In the genomic region with DNA sequence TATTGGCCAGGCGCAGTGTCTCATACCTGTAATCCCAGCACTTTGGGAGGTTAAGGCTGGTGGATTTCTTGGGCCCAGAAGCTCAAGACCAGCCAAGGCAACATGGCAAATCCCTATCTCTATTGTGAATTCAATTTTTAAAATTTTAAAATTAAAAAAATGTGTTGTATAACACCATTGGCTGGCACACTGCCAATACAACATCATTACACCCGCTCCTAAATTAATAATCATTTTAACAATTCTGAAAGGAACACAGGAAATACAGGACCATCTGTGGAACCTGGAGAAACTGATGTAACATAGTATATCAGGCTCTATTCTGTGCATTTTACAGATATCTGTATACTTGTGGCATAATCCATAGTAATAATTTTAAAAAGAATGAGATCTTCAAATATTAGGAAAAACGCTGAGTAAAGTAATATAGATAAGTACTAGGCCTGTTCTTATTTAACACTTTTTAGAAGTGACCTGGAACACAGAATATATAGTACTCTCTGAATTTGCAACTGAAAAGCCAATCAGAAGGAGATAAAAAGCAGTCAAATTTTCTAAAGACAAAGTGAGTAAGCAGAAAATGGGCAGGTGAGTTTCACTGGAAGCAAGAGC, we compare ENCODE assay signal across 24 cellular contexts.
DNase-seq lines count a peak whose midpoint lies in the region; ATAC-seq and TF ChIP-seq lines count a peak whose summit lies in the region.
"Had no signal": no experiment of that assay in that cellular context is flagged by ENCODE, and none has a peak within 500 bp of the region (broad histone marks: within the 10 kb centered on the region; RNA-seq: fewer than 3 reads in every experiment).

No MANE protein-coding gene starts in this region.

- H3K36me3 ChIP-seq in cardiac muscle cell: no peaks in the 10 kb centered on the region
- H3K36me3 ChIP-seq in OCI-LY1 (ENCODE audit: insufficient read depth, low read length): no peaks in the 10 kb centered on the region
- no peaks in the 10 kb centered on the region for H3K36me3 ChIP-seq in transverse colon
- H3K36me3 ChIP-seq: lower lobe of right lung, prostate gland, tibial nerve had no signal

- H3K4me3 ChIP-seq in cardiac muscle cell (no peak overlapping the region), OCI-LY1 (ENCODE audit: low read depth, low read length, poor library complexity, severe bottlenecking) (no peak overlapping the region), transverse colon (no peak overlapping the region), dorsolateral prefrontal cortex (no peak overlapping the region)
- H3K4me3 ChIP-seq: GM23248, lower lobe of right lung, prostate gland, tibial nerve had no signal

- in situ Hi-C loops in transverse colon (cut with MboI; ENCODE audit: low pct_ligation_motif_present in 1 of 4, low pct_unique_long_range_greater_than_20kb in 1 of 4, low sequenced_read_pairs in 3 of 4): no loop called here

- TF ChIP-seq CTCF in cardiac muscle cell (IDR thresholded peaks at IDR 0.05; ENCODE audit: low read depth, low read length) (no peak), OCI-LY1 (IDR thresholded peaks at IDR 0.05; ENCODE audit: low read length) (no peak), glutamatergic neuron (IDR thresholded peaks at IDR 0.05; ENCODE audit: partially characterized antibody, unreplicated experiment) (no peak), transverse colon (IDR thresholded peaks at IDR 0.05) (no peak), dorsolateral prefrontal cortex (IDR thresholded peaks at IDR 0.05 in 54 of 56, conservative IDR thresholded peaks at IDR 0.05 in 2 of 56; ENCODE audit: low read depth in 1 of 56, partially characterized antibody in 56 of 56) (no peak)

- no peak for TF ChIP-seq EP300 in transverse colon (IDR thresholded peaks at IDR 0.05; ENCODE audit: low read depth)

- no peaks in the 10 kb centered on the region for H3K36me3 Mint-ChIP-seq in glutamatergic neuron (ENCODE audit: unreplicated experiment)
- no peaks in the 10 kb centered on the region for H3K36me3 Mint-ChIP-seq in activated T-cell treated with anti-CD3 and anti-CD28 coated beads, Interleukin-2, amount 50 U/mL, for 4 hours (ENCODE audit: insufficient read depth)
- H3K36me3 Mint-ChIP-seq: activated naive CD4-positive, alpha-beta T cell treated with anti-CD3 and anti-CD28 coated beads, Interleukin-2, amount 10 ng/mL, durations not matched to agents 7 days and 5 days had no signal

- H3K4me3 Mint-ChIP-seq in glutamatergic neuron (ENCODE audit: unreplicated experiment): no peak overlapping the region
- H3K4me3 Mint-ChIP-seq in activated T-cell treated with anti-CD3 and anti-CD28 coated beads, Interleukin-2, amount 50 U/mL, for 4 hours: no peak overlapping the region
- H3K4me3 Mint-ChIP-seq: activated naive CD4-positive, alpha-beta T cell treated with anti-CD3 and anti-CD28 coated beads, Interleukin-2, amount 10 ng/mL, durations not matched to agents 7 days and 5 days; stimulated activated naive CD8-positive, alpha-beta T cell treated with anti-CD3 and anti-CD28 coated beads, Interleukin-15, Interleukin-2, amounts not matched to agents 100 ng/mL and 50 ng/mL, for 24 hours had no signal

- peak overlapping the region; percentile 45 for H3K27ac Mint-ChIP-seq in glutamatergic neuron (ENCODE audit: unreplicated experiment)
- H3K27ac Mint-ChIP-seq: activated naive CD4-positive, alpha-beta T cell treated with anti-CD3 and anti-CD28 coated beads, Interleukin-2, amount 10 ng/mL, durations not matched to agents 7 days and 5 days; stimulated activated naive CD8-positive, alpha-beta T cell treated with anti-CD3 and anti-CD28 coated beads, Interleukin-15, Interleukin-2, amounts not matched to agents 100 ng/mL and 50 ng/mL, for 24 hours had no signal

- peaks cover 7% of the 10 kb centered on the region for H3K9me3 Mint-ChIP-seq in glutamatergic neuron (ENCODE audit: unreplicated experiment)
- no peaks in the 10 kb centered on the region for H3K9me3 Mint-ChIP-seq in activated T-cell treated with anti-CD3 and anti-CD28 coated beads, Interleukin-2, amount 50 U/mL, for 4 hours
- H3K9me3 Mint-ChIP-seq: activated naive CD4-positive, alpha-beta T cell treated with anti-CD3 and anti-CD28 coated beads, Interleukin-2, amount 10 ng/mL, durations not matched to agents 7 days and 5 days; stimulated activated naive CD8-positive, alpha-beta T cell treated with anti-CD3 and anti-CD28 coated beads, Interleukin-15, Interleukin-2, amounts not matched to agents 100 ng/mL and 50 ng/mL, for 24 hours had no signal

- H3K27me3 Mint-ChIP-seq in glutamatergic neuron (ENCODE audit: unreplicated experiment): peaks cover 13% of the 10 kb centered on the region
- peaks cover 16% of the 10 kb centered on the region for H3K27me3 Mint-ChIP-seq in activated T-cell treated with anti-CD3 and anti-CD28 coated beads, Interleukin-2, amount 50 U/mL, for 4 hours (ENCODE audit: low read depth)

- no peaks in the 10 kb centered on the region for H3K9me3 ChIP-seq in cardiac muscle cell (ENCODE audit: low read depth)
- no peaks in the 10 kb centered on the region for H3K9me3 ChIP-seq in OCI-LY1 (ENCODE audit: low read length)
- H3K9me3 ChIP-seq in transverse colon: no peaks in the 10 kb centered on the region
- H3K9me3 ChIP-seq: lower lobe of right lung, prostate gland, tibial nerve had no signal

- no peaks in the 10 kb centered on the region for H3K27me3 ChIP-seq in cardiac muscle cell
- H3K27me3 ChIP-seq in OCI-LY1 (ENCODE audit: insufficient read depth, low read length): no peaks in the 10 kb centered on the region
- H3K27me3 ChIP-seq in transverse colon: no peaks in the 10 kb centered on the region
- no peaks in the 10 kb centered on the region for H3K27me3 ChIP-seq in dorsolateral prefrontal cortex
- H3K27me3 ChIP-seq: tibial nerve had no signal

- 78 to 90% methylated on average over 3 of the region's 3 CpGs for WGBS in transverse colon (ENCODE audit: low coverage in 1 of 2), 2 donors

- H3F3A ChIP-seq in OCI-LY1 (ENCODE audit: insufficient read depth, low read length): peaks cover 7% of the 10 kb centered on the region

- H3K4me2 ChIP-seq in OCI-LY1 (ENCODE audit: low read length): no peak overlapping the region

- H3K9ac ChIP-seq in OCI-LY1 (ENCODE audit: low read length): no peak overlapping the region
- H3K9ac ChIP-seq: GM23248 had no signal

- H3K27ac ChIP-seq in cardiac muscle cell (peak overlapping the region; percentile 79), OCI-LY1 (ENCODE audit: low read depth, low read length, poor library complexity, severe bottlenecking) (peak overlapping the region; percentile 84), transverse colon (peak overlapping the region in 3 of 4 donors; percentile 40 to 84 (median 57)), dorsolateral prefrontal cortex (no peak overlapping the region)
- H3K27ac ChIP-seq: GM23248, HL-60, lower lobe of right lung, prostate gland, tibial nerve had no signal

- TF ChIP-seq POLR2A in transverse colon (IDR thresholded peaks at IDR 0.05): no peak

- no peaks in the 10 kb centered on the region for H4K20me1 ChIP-seq in OCI-LY1 (ENCODE audit: insufficient read depth, low read length)

- DNase-seq in cardiac muscle cell (ENCODE audit: low read depth in 1 of 2, low spot score in 1 of 2): no peak
- no peak for DNase-seq in Right ventricle myocardium superior
- DNase-seq in glutamatergic neuron: no peak
- DNase-seq in transverse colon: no peak
- DNase-seq in activated T-cell treated with anti-CD3 and anti-CD28 coated beads, Interleukin-2, amount 50 U/mL, for 4 hours: no peak
- DNase-seq in dorsolateral prefrontal cortex: no peak
- DNase-seq: activated CD4-positive, alpha-beta T cell treated with anti-CD3 and anti-CD28 coated beads for 1 hour; activated naive CD4-positive, alpha-beta T cell treated with anti-CD3 and anti-CD28 coated beads, Interleukin-2, amount 10 ng/mL, durations not matched to agents 7 days and 5 days; activated T-cell treated with anti-CD3 and anti-CD28 coated beads, Interleukin-2, amount 50 U/mL, for 48 hours; amygdala; caudate nucleus; GM23248; hypothalamus; lower lobe of right lung; NCI-H1417 treated with DMSO at 0.1 percent for 48 hours; NCI-H524 treated with DMSO at 0.1 percent for 48 hours; SHP77; stimulated activated CD4-positive, alpha-beta T cell treated with anti-CD3 and anti-CD28 coated beads, Interleukin-4, amount 100 ng/mL, for 24 hours had no signal

- intact Hi-C loops in Right ventricle myocardium superior (cut with DNase I): loop anchor here (5.0 kb wide), 1 partner anchor 60 kb away; no protein-coding TSS in a partner anchor
- intact Hi-C loops in transverse colon (cut with DNase I; ENCODE audit: low total_unique reads): no loop called here
- intact Hi-C loops in dorsolateral prefrontal cortex (cut with DNase I): no loop called here

- no peak overlapping the region for H2AFZ ChIP-seq in OCI-LY1 (ENCODE audit: low read length)
- H2AFZ ChIP-seq: GM23248 had no signal

- peaks cover 29% of the 10 kb centered on the region for H3K79me2 ChIP-seq in OCI-LY1 (ENCODE audit: insufficient read depth, low read length)

- ATAC-seq in Right ventricle myocardium superior (ENCODE audit: poor library complexity): no peak
- no peak for ATAC-seq in activated T-cell treated with anti-CD3 and anti-CD28 coated beads, Interleukin-2, amount 50 U/mL, for 4 hours
- no peak for ATAC-seq in HG02759 (IDR thresholded peaks at IDR 0.05; ENCODE audit: unreplicated experiment)
- ATAC-seq: lower lobe of right lung had no signal

- H3K4me1 ChIP-seq in cardiac muscle cell (ENCODE audit: low read depth): peaks cover 26% of the 10 kb centered on the region
- peaks cover 80% of the 10 kb centered on the region for H3K4me1 ChIP-seq in OCI-LY1 (ENCODE audit: insufficient read depth, low read length, severe bottlenecking)
- H3K4me1 ChIP-seq in transverse colon: peaks cover 8 to 67% (median 40%) of the 10 kb centered on the region in 4 donors

- H3K4me1 Mint-ChIP-seq in glutamatergic neuron (ENCODE audit: low read depth, unreplicated experiment): peaks cover 8% of the 10 kb centered on the region
- H3K4me1 Mint-ChIP-seq in activated T-cell treated with anti-CD3 and anti-CD28 coated beads, Interleukin-2, amount 50 U/mL, for 4 hours (ENCODE audit: low read depth): peaks cover 8% of the 10 kb centered on the region

- no peaks in the 10 kb centered on the region for H3K9me2 ChIP-seq in OCI-LY1 (ENCODE audit: low read depth, low read length)

Comparison
In these comparisons a context has a peak if more than half of its experiments do, and no peak if none do; other contexts are left out.
1. H3K27ac ChIP-seq: peak in cardiac muscle cell (single experiment), OCI-LY1 (single experiment) and transverse colon (3 of 4); none in dorsolateral prefrontal cortex (0 of 59).